In genomic region chr1:27388337-27389005, GRCh38 we compare ENCODE assay signal across 9 cellular contexts. TPM values are rescaled to one million over a fixed set of nuclear protein-coding genes. Genes with fewer than 3 reads are reported as not detected.
A peak's percentile ranks its signal among the peaks of the same experiment; 100 is the strongest.
DNase-seq lines count a peak whose midpoint lies in the region; ATAC-seq and TF ChIP-seq lines count a peak whose summit lies in the region.
"Had no signal": no experiment of that assay in that cellular context is flagged by ENCODE, and none has a peak within 500 bp of the region (broad histone marks: within the 10 kb centered on the region; RNA-seq: fewer than 3 reads in every experiment).

No MANE protein-coding gene starts in this region.

- H3K36me3 ChIP-seq in breast epithelium (no peaks in the 10 kb centered on the region), right lobe of liver (no peaks in the 10 kb centered on the region)

- H3K9me3 ChIP-seq in breast epithelium = no peaks in the 10 kb centered on the region
- H3K9me3 ChIP-seq in right lobe of liver = no peaks in the 10 kb centered on the region

- intact Hi-C loops in breast epithelium (cut with DNase I; ENCODE audit: low total_unique reads) (no loop called here), right lobe of liver (cut with DNase I) (no loop called here)

- H3K4me1 ChIP-seq in breast epithelium (peaks cover 0 to 8% of the 10 kb centered on the region in 2 donors), right lobe of liver (peaks cover 0 to 6% (median 0%) of the 10 kb centered on the region in 4 donors)

- DNase-seq in GM03348 (ENCODE audit: low spot score) (peak; percentile 52), NCI-H1092 (lab: John Stamatoyannopoulos, UW) (peak; percentile 41), breast epithelium (ENCODE audit: low spot score in 2 of 2) (peak; percentile 72 to 79), right lobe of liver (peak in 2 of 3 donors; percentile 72 to 78)
- DNase-seq in stimulated activated CD8-positive, alpha-beta memory T cell treated with anti-CD3 and anti-CD28 coated beads, Interleukin-2, amount 100 ng/mL, for 48 hours (ENCODE audit: low read depth in 2 of 2) = peak; percentile 51 to 69

- WGBS in right lobe of liver (ENCODE audit: insufficient coverage, low coverage, low lambda C conversion rate, missing lambda C conversion rate) = 39% methylated on average over 4 of the region's 5 CpGs

- ATAC-seq in right lobe of liver (peak; percentile 65 to 77 (median 70)), HG02973 (IDR thresholded peaks at IDR 0.05; ENCODE audit: unreplicated experiment) (no peak), GM18520 (IDR thresholded peaks at IDR 0.05; ENCODE audit: unreplicated experiment) (no peak)

- TF ChIP-seq CTCF in VCaP (conservative IDR thresholded peaks at IDR 0.05) = peak; percentile 90
- TF ChIP-seq CTCF in breast epithelium (IDR thresholded peaks at IDR 0.05) = peak; percentile 83 to 97 (median 95)
- TF ChIP-seq CTCF in right lobe of liver (IDR thresholded peaks at IDR 0.05) = peak; percentile 70 to 85 (median 76)

- H3K4me3 ChIP-seq in breast epithelium (no peak overlapping the region), right lobe of liver (no peak overlapping the region)

- TF ChIP-seq POLR2A in breast epithelium (IDR thresholded peaks at IDR 0.05) = no peak
- TF ChIP-seq POLR2A in right lobe of liver (IDR thresholded peaks at IDR 0.05) = no peak

- H3K27ac ChIP-seq in VCaP (no peak overlapping the region), breast epithelium (no peak overlapping the region), right lobe of liver (no peak overlapping the region)

- H3K27me3 ChIP-seq in breast epithelium (no peaks in the 10 kb centered on the region), right lobe of liver (no peaks in the 10 kb centered on the region)

RNA-seq across cellular contexts. Expression of gene GPR3, which starts 4.0 kb away (rescaled TPM):
- total RNA-seq in breast epithelium = under 1 TPM in 2 of 3 donors, not detected in 1; 0.16 to 0.66 TPM
- under 1 TPM in 2 of 6 experiments, not detected in 4; 0.19 to 0.43 TPM for total RNA-seq in right lobe of liver

RNA-seq across cellular contexts. Expression of gene CD164L2, which starts 5.3 kb away (rescaled TPM):
- total RNA-seq in breast epithelium = 1 to 10 TPM in 1 of 3 donors, under 1 TPM in 1, not detected in 1; 0.66 to 5.3 TPM
- under 1 TPM in 1 of 6 experiments, not detected in 5; 0.86 TPM for total RNA-seq in right lobe of liver
- total RNA-seq: aorta had no signal

RNA-seq across cellular contexts. Expression of gene FCN3, which starts 13.8 kb away (rescaled TPM):
- total RNA-seq in breast epithelium (10 to 100 TPM in 1 of 3 donors, 1 to 10 TPM in 2; 6.0 to 10.5 (median 7.4) TPM), right lobe of liver (100 to 1,000 TPM in 4 of 6 experiments, 10 to 100 TPM in 2; 81.6 to 213 (median 111) TPM)

RNA-seq across cellular contexts. Expression of gene MAP3K6, which starts 21.7 kb away (rescaled TPM):
- total RNA-seq in breast epithelium (10 to 100 TPM; 29.4 to 67.5 (median 52.0) TPM), right lobe of liver (10 to 100 TPM in 2 of 6 experiments, 1 to 10 TPM in 4; 4.3 to 14.9 (median 5.6) TPM)

RNA-seq across cellular contexts. Expression of gene SYTL1, which starts 46.6 kb away (rescaled TPM):
- total RNA-seq in breast epithelium (10 to 100 TPM in 2 of 3 donors, under 1 TPM in 1; 0.96 to 33.1 (median 22.3) TPM), right lobe of liver (1 to 10 TPM in 1 of 6 experiments, under 1 TPM in 5; 0.37 to 1.7 (median 0.80) TPM)

Comparison
In these comparisons a context has a peak if more than half of its experiments do, and no peak if none do; other contexts are left out.
1. ATAC-seq: peak in right lobe of liver (4 of 4); none in HG02973 (single experiment) and GM18520 (single experiment).
2. RNA of gene FCN3, which starts 13.8 kb away (total RNA-seq): 81.6 to 213 TPM in right lobe of liver; 6.0 to 10.5 TPM in breast epithelium; every median in the first group is over 4 times any median in the second.
3. Peak in every context shown above with its lines, with median percentiles within 50 percentile points of each other: DNase-seq and CTCF ChIP-seq.